8 cellular contexts compared by ENCODE assay signal in genomic region chrX:147912093-147912801, GRCh38. TPM values are rescaled to one million over a fixed set of nuclear protein-coding genes. Genes with fewer than 3 reads are reported as not detected.
DNase-seq lines count a peak whose midpoint lies in the region; ATAC-seq and TF ChIP-seq lines count a peak whose summit lies in the region.

No MANE protein-coding gene starts in this region.

- no peak for TF ChIP-seq POLR2A in NB4 (IDR thresholded peaks at IDR 0.05; ENCODE audit: extremely low read depth, insufficient read length)

- TF ChIP-seq CTCF in HFFc6 (IDR thresholded peaks at IDR 0.05) (no peak), NB4 (IDR thresholded peaks at IDR 0.05; ENCODE audit: low read depth, low read length) (no peak)

- H3K27ac Mint-ChIP-seq in activated CD4-positive, alpha-beta T cell treated with anti-CD3 and anti-CD28 coated beads for 36 hours: peak overlapping the region; percentile 95
- peak overlapping the region; percentile 93 for H3K27ac Mint-ChIP-seq in HFFc6
- H3K27ac Mint-ChIP-seq in activated CD4-positive, alpha-beta T cell treated with anti-CD3 and anti-CD28 coated beads, Interleukin-2, amount 10 ng/mL, durations not matched to agents 24 days and 14 days: peak overlapping the region; percentile 89
- peak overlapping the region; percentile 95 to 96 for H3K27ac Mint-ChIP-seq in effector memory CD8-positive, alpha-beta T cell
- peak overlapping the region; percentile 93 for H3K27ac Mint-ChIP-seq in stimulated activated effector memory CD8-positive, alpha-beta T cell treated with anti-CD3 and anti-CD28 coated beads, Interleukin-12 subunit alpha, Interleukin-12 subunit beta, amount 100 ng/mL, for 72 hours

- ATAC-seq in activated CD4-positive, alpha-beta T cell treated with anti-CD3 and anti-CD28 coated beads for 36 hours: peak; percentile 27
- ATAC-seq in effector memory CD8-positive, alpha-beta T cell (replicated peaks): peak; percentile 13
- ATAC-seq in stimulated activated effector memory CD8-positive, alpha-beta T cell treated with anti-CD3 and anti-CD28 coated beads, Interleukin-12 subunit alpha, Interleukin-12 subunit beta, amount 100 ng/mL, for 72 hours: peak; percentile 57

- peak overlapping the region; percentile 98 for H3K4me3 Mint-ChIP-seq in activated CD4-positive, alpha-beta T cell treated with anti-CD3 and anti-CD28 coated beads for 36 hours
- H3K4me3 Mint-ChIP-seq in HFFc6: peak overlapping the region; percentile 97
- H3K4me3 Mint-ChIP-seq in activated CD4-positive, alpha-beta T cell treated with anti-CD3 and anti-CD28 coated beads, Interleukin-2, amount 10 ng/mL, durations not matched to agents 24 days and 14 days: peak overlapping the region; percentile 88
- peak overlapping the region; percentile 93 to 94 for H3K4me3 Mint-ChIP-seq in effector memory CD8-positive, alpha-beta T cell
- peak overlapping the region; percentile 85 for H3K4me3 Mint-ChIP-seq in stimulated activated effector memory CD8-positive, alpha-beta T cell treated with anti-CD3 and anti-CD28 coated beads, Interleukin-12 subunit alpha, Interleukin-12 subunit beta, amount 100 ng/mL, for 72 hours

- POLR2A ChIA-PET in activated CD4-positive, alpha-beta T cell treated with anti-CD3 and anti-CD28 coated beads for 36 hours (lab: Charles Lee): interaction anchor here (1.0 kb wide), 1 partner anchor 18 kb away, joined by 3 read pairs; no protein-coding TSS in a partner anchor

- CTCF ChIA-PET in activated CD4-positive, alpha-beta T cell treated with anti-CD3 and anti-CD28 coated beads for 36 hours (lab: Charles Lee): interaction anchor here (0.6 kb wide), 1 partner anchor 163 kb away, joined by 4 read pairs; no protein-coding TSS in a partner anchor

- H3K9me3 Mint-ChIP-seq in activated CD4-positive, alpha-beta T cell treated with anti-CD3 and anti-CD28 coated beads for 36 hours (ENCODE audit: low read depth): no peaks in the 10 kb centered on the region
- H3K9me3 Mint-ChIP-seq in HFFc6: no peaks in the 10 kb centered on the region
- no peaks in the 10 kb centered on the region for H3K9me3 Mint-ChIP-seq in activated CD4-positive, alpha-beta T cell treated with anti-CD3 and anti-CD28 coated beads, Interleukin-2, amount 10 ng/mL, durations not matched to agents 24 days and 14 days
- no peaks in the 10 kb centered on the region for H3K9me3 Mint-ChIP-seq in effector memory CD8-positive, alpha-beta T cell
- H3K9me3 Mint-ChIP-seq in stimulated activated effector memory CD8-positive, alpha-beta T cell treated with anti-CD3 and anti-CD28 coated beads, Interleukin-12 subunit alpha, Interleukin-12 subunit beta, amount 100 ng/mL, for 72 hours: no peaks in the 10 kb centered on the region

- peaks cover 3% of the 10 kb centered on the region for H3K36me3 Mint-ChIP-seq in activated CD4-positive, alpha-beta T cell treated with anti-CD3 and anti-CD28 coated beads for 36 hours (ENCODE audit: low read depth)
- H3K36me3 Mint-ChIP-seq in HFFc6 (ENCODE audit: low read depth): no peaks in the 10 kb centered on the region
- H3K36me3 Mint-ChIP-seq in activated CD4-positive, alpha-beta T cell treated with anti-CD3 and anti-CD28 coated beads, Interleukin-2, amount 10 ng/mL, durations not matched to agents 24 days and 14 days (ENCODE audit: low read depth): peaks cover 3% of the 10 kb centered on the region
- H3K36me3 Mint-ChIP-seq in effector memory CD8-positive, alpha-beta T cell (ENCODE audit: insufficient read depth): peaks cover 15% of the 10 kb centered on the region
- peaks cover 13% of the 10 kb centered on the region for H3K36me3 Mint-ChIP-seq in stimulated activated effector memory CD8-positive, alpha-beta T cell treated with anti-CD3 and anti-CD28 coated beads, Interleukin-12 subunit alpha, Interleukin-12 subunit beta, amount 100 ng/mL, for 72 hours

- intact Hi-C loops in activated CD4-positive, alpha-beta T cell treated with anti-CD3 and anti-CD28 coated beads for 36 hours (cut with DNase I, micrococcal nuclease): loop anchor here (10.0 kb wide), 4 partner anchors 473 to 1723 kb away; partner anchors contain the start of genes AFF2 (in 1 of the 2) and TMEM185A (in 1 of the 2)
- intact Hi-C loops in activated CD4-positive, alpha-beta T cell treated with anti-CD3 and anti-CD28 coated beads, Interleukin-2, amount 10 ng/mL, durations not matched to agents 24 days and 14 days (cut with micrococcal nuclease): loop anchor here (5.0 to 10.0 kb wide), 2 partner anchors 175 to 473 kb away; no protein-coding TSS in a partner anchor

- DNase-seq in activated CD4-positive, alpha-beta T cell treated with anti-CD3 and anti-CD28 coated beads for 36 hours: peak; percentile 43
- no peak for DNase-seq in activated CD4-positive, alpha-beta T cell treated with anti-CD3 and anti-CD28 coated beads, Interleukin-2, amount 50 U/mL, for 1 hour
- peak; percentile 10 for DNase-seq in HFFc6
- DNase-seq in NB4 (ENCODE audit: low read depth): peak; percentile 60
- DNase-seq in activated CD4-positive, alpha-beta T cell treated with anti-CD3 and anti-CD28 coated beads, Interleukin-2, amount 10 ng/mL, durations not matched to agents 24 days and 14 days: peak; percentile 79
- DNase-seq in effector memory CD8-positive, alpha-beta T cell: peak; percentile 3 to 44 (median 5)
- peak; percentile 22 to 56 for DNase-seq in lung microvascular endothelial cell (ENCODE audit: low read depth in 2 of 2)
- DNase-seq in stimulated activated effector memory CD8-positive, alpha-beta T cell treated with anti-CD3 and anti-CD28 coated beads, Interleukin-12 subunit alpha, Interleukin-12 subunit beta, amount 100 ng/mL, for 72 hours (ENCODE audit: low spot score in 2 of 2): peak; percentile 10 to 68

- peak overlapping the region; percentile 82 for H3K4me3 ChIP-seq in NB4 (ENCODE audit: low read depth, low read length)

- peaks cover 37% of the 10 kb centered on the region for H3K4me1 Mint-ChIP-seq in activated CD4-positive, alpha-beta T cell treated with anti-CD3 and anti-CD28 coated beads for 36 hours
- peaks cover 39% of the 10 kb centered on the region for H3K4me1 Mint-ChIP-seq in HFFc6 (ENCODE audit: low read depth)
- H3K4me1 Mint-ChIP-seq in activated CD4-positive, alpha-beta T cell treated with anti-CD3 and anti-CD28 coated beads, Interleukin-2, amount 10 ng/mL, durations not matched to agents 24 days and 14 days: peaks cover 29% of the 10 kb centered on the region
- H3K4me1 Mint-ChIP-seq in effector memory CD8-positive, alpha-beta T cell (ENCODE audit: low read depth in 2 of 2): peaks cover 14 to 24% of the 10 kb centered on the region in 2 donors
- H3K4me1 Mint-ChIP-seq in stimulated activated effector memory CD8-positive, alpha-beta T cell treated with anti-CD3 and anti-CD28 coated beads, Interleukin-12 subunit alpha, Interleukin-12 subunit beta, amount 100 ng/mL, for 72 hours: peaks cover 17% of the 10 kb centered on the region

- H3K27me3 Mint-ChIP-seq in activated CD4-positive, alpha-beta T cell treated with anti-CD3 and anti-CD28 coated beads for 36 hours: no peaks in the 10 kb centered on the region
- H3K27me3 Mint-ChIP-seq in HFFc6 (ENCODE audit: insufficient read depth): peaks cover 2% of the 10 kb centered on the region
- peaks cover 1% of the 10 kb centered on the region for H3K27me3 Mint-ChIP-seq in activated CD4-positive, alpha-beta T cell treated with anti-CD3 and anti-CD28 coated beads, Interleukin-2, amount 10 ng/mL, durations not matched to agents 24 days and 14 days
- H3K27me3 Mint-ChIP-seq in effector memory CD8-positive, alpha-beta T cell: no peaks in the 10 kb centered on the region

RNA-seq across cellular contexts. Expression of gene FMR1, which starts 0.5 kb away (rescaled TPM):
- total RNA-seq in activated CD4-positive, alpha-beta T cell treated with anti-CD3 and anti-CD28 coated beads for 36 hours: 10 to 100 TPM; 30.7 to 32.1 TPM
- total RNA-seq in HFFc6 (2021; fragmentation: NEBNext Ultra II Directional; extraction: Animal tissue kit (Norgen Biotek cat#: 25700)): 10 to 100 TPM; 17.7 to 21.7 (median 19.9) TPM
- 36.0 and 37.3 TPM in 2 replicates for total RNA-seq in activated CD4-positive, alpha-beta T cell treated with anti-CD3 and anti-CD28 coated beads, Interleukin-2, amount 10 ng/mL, durations not matched to agents 24 days and 14 days
- 20.7 and 25.2 TPM in 2 replicates for total RNA-seq in lung microvascular endothelial cell
